Comparison of ENCODE assay signal across 9 cellular contexts in the genomic region with DNA sequence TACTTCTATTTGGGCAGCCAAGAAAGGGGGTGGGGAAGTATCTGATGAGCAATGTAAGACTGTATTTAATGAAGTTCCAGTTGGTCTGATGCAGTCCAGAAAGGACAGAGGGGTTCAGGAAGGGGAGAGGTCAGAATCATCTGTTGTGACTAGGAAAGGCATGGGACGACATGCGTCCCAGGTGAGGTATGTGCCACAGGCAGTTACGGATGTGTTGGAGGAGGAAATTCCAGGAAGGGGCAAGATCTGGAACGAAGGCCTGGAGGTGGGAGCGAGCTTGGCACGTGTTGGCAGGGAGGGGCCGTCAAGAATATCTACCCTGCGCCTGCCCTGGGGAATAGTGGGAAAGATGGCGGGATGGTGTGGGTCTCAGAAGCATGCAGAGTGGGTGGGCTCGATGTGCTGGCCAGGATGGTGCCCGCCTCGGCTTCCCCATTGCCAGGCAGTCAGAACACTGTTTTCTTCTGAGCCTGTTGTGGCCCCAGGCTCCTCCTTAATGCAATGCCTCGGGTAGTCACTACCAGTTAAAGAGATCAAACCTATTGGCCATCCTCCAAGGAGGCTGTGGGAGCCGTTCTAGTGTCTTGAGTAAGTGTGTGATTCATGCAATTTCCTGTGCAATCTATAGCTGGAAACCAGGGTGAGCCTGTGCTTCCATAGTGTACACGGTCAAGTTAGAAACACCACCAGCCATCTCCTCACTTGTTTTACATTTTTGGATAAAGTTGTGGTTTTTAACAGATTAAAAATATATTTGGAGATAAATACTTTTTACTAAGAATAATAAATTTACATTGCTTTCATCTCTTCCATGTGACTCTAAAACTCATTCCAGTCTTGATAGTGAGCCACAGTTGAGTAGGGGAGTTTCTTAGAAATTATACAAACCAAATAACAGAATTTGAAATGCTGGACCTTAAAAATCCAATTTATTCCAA. TPM values are rescaled to one million over a fixed set of nuclear protein-coding genes. Genes with fewer than 3 reads are reported as not detected.
A peak's percentile ranks its signal among the peaks of the same experiment; 100 is the strongest.
DNase-seq lines count a peak whose midpoint lies in the region; ATAC-seq and TF ChIP-seq lines count a peak whose summit lies in the region.
"Had no signal": no experiment of that assay in that cellular context is flagged by ENCODE, and none has a peak within 500 bp of the region (broad histone marks: within the 10 kb centered on the region; RNA-seq: fewer than 3 reads in every experiment).

No MANE protein-coding gene starts in this region.

- H3K27ac ChIP-seq in HCT116 (ENCODE audit: low read depth, low read length) (peak overlapping the region; percentile 87), SK-N-MC (peak overlapping the region; percentile 61)
- no peak overlapping the region for H3K27ac ChIP-seq in CD8-positive, alpha-beta memory T cell (ENCODE audit: low read depth, low read length)

- H3K4me3 ChIP-seq in HCT116 (replicated peaks in 1 of 2; ENCODE audit: low read depth in 1 of 2, low read length in 2 of 2), result peak overlapping the region; percentile 24 to 42
- H3K4me3 ChIP-seq in SK-N-MC, result peak overlapping the region; percentile 7
- no peak overlapping the region for H3K4me3 ChIP-seq in skeletal muscle satellite cell (ENCODE audit: low read length)
- no peak overlapping the region for H3K4me3 ChIP-seq in CD8-positive, alpha-beta memory T cell (ENCODE audit: low read length)

- H2AFZ ChIP-seq in HCT116 (ENCODE audit: low read depth, low read length, poor library complexity, severe bottlenecking), result no peak overlapping the region

- peaks cover 10 to 23% of the 10 kb centered on the region in 2 donors for H3K27me3 Mint-ChIP-seq in CD8-positive, alpha-beta memory T cell
- H3K27me3 Mint-ChIP-seq: IgD-negative memory B cell had no signal

- TSS peak; percentile 87 for BruUV-seq in HCT116 (replicated peaks; lab: Mats Ljungman, UMichigan)

- no peak overlapping the region for H3K27ac Mint-ChIP-seq in CD8-positive, alpha-beta memory T cell

- peak overlapping the region; percentile 76 for H3K4me2 ChIP-seq in HCT116 (ENCODE audit: low read length)
- H3K4me2 ChIP-seq in skeletal muscle satellite cell (ENCODE audit: low read length), result peak overlapping the region; percentile 34

- H4K20me1 ChIP-seq in HCT116 (ENCODE audit: insufficient read depth), result no peaks in the 10 kb centered on the region

- H3K36me3 Mint-ChIP-seq in CD8-positive, alpha-beta memory T cell, result no peaks in the 10 kb centered on the region

- no peak for TF ChIP-seq CTCF in HCT116 (IDR thresholded peaks at IDR 0.05 in 2 of 3, conservative IDR thresholded peaks at IDR 0.05 in 1 of 3; ENCODE audit: borderline replicate concordance in 1 of 3, insufficient read depth in 1 of 3, low read depth in 2 of 3, low read length in 2 of 3)

- no peaks in the 10 kb centered on the region for H3K9me2 ChIP-seq in HCT116 (ENCODE audit: insufficient read depth)

- H3K9me3 Mint-ChIP-seq in CD8-positive, alpha-beta memory T cell, result no peaks in the 10 kb centered on the region
- H3K9me3 Mint-ChIP-seq: IgD-negative memory B cell had no signal

- intact Hi-C loops in HCT116 (cut with micrococcal nuclease), result loop anchor here (1.0 to 10.0 kb wide), 3 partner anchors 40 to 127 kb away; partner anchors contain the start of gene VAPA

- H3K9me3 ChIP-seq in HCT116 (ENCODE audit: control insufficient read depth in 1 of 2, insufficient read depth in 1 of 2, low read depth in 1 of 2, low read length in 2 of 2) (no peaks in the 10 kb centered on the region), SK-N-MC (ENCODE audit: low read depth, low read length) (no peaks in the 10 kb centered on the region), skeletal muscle satellite cell (replicated peaks; ENCODE audit: low read length) (no peaks in the 10 kb centered on the region)
- H3K9me3 ChIP-seq in CD8-positive, alpha-beta memory T cell (ENCODE audit: low read length), result no peaks in the 10 kb centered on the region

- peaks cover 59 to 74% of the 10 kb centered on the region in 2 experiments for H3K4me1 ChIP-seq in HCT116 (ENCODE audit: control insufficient read depth in 1 of 2, insufficient read depth in 2 of 2, low read length in 2 of 2)
- H3K4me1 ChIP-seq in skeletal muscle satellite cell (ENCODE audit: control insufficient read depth, insufficient read depth, low read length), result peaks cover 38% of the 10 kb centered on the region
- H3K4me1 ChIP-seq in CD8-positive, alpha-beta memory T cell (ENCODE audit: insufficient read depth, low read length), result no peaks in the 10 kb centered on the region

- POLR2A ChIA-PET in HCT116 (lab: Charles Lee), result interaction anchor here (0.7 to 2.2 kb wide), 5 partner anchors 10 to 87 kb away, joined by 3 to 10 read pairs (median 4); no protein-coding TSS in a partner anchor
- POLR2A ChIA-PET in CD8-positive, alpha-beta memory T cell (lab: Charles Lee), result no interaction called here

- H3K4me3 Mint-ChIP-seq in CD8-positive, alpha-beta memory T cell, result peak overlapping the region in 1 of 7 donors; percentile 7

- H3K27me3 ChIP-seq in HCT116 (ENCODE audit: insufficient read depth, low read length) (no peaks in the 10 kb centered on the region), skeletal muscle satellite cell (ENCODE audit: control insufficient read depth, insufficient read depth, low read length) (no peaks in the 10 kb centered on the region)
- no peaks in the 10 kb centered on the region for H3K27me3 ChIP-seq in CD8-positive, alpha-beta memory T cell (ENCODE audit: insufficient read depth, low read length, poor library complexity, severe bottlenecking)

- H3K4me1 Mint-ChIP-seq in CD8-positive, alpha-beta memory T cell, result no peaks in the 10 kb centered on the region

- peak; percentile 31 for TF ChIP-seq POLR2A in HCT116 (IDR thresholded peaks at IDR 0.05; ENCODE audit: borderline replicate concordance, extremely low read depth, insufficient read depth, insufficient read length)

- H3K9ac ChIP-seq in HCT116 (ENCODE audit: low read length) (peak overlapping the region; percentile 53), SK-N-MC (ENCODE audit: insufficient read length) (no peak overlapping the region), skeletal muscle satellite cell (ENCODE audit: low read depth, low read length) (peak overlapping the region; percentile 21)

- H3K79me2 ChIP-seq in HCT116 (ENCODE audit: insufficient read depth, low read length), result no peaks in the 10 kb centered on the region

- CTCF ChIA-PET in HCT116 (lab: Charles Lee), result interaction anchor here (1.8 kb wide), 1 partner anchor 86 kb away, joined by 3 read pairs; the partner anchor contains the start of gene VAPA
- CTCF ChIA-PET in CD8-positive, alpha-beta memory T cell (lab: Charles Lee), result no interaction called here

- DNase-seq in HCT116 (ENCODE audit: low read depth, low spot score), result peak; percentile 97
- DNase-seq in SK-N-MC (ENCODE audit: low read depth, low spot score), result peak; percentile 79
- DNase-seq in fibroblast of the conjunctiva (ENCODE audit: low read depth), result peak; percentile 97
- no peak for DNase-seq in NCI-H2171 (lab: John Stamatoyannopoulos, UW)
- DNase-seq in CD8-positive, alpha-beta memory T cell, result no peak

- peak; percentile 81 for ATAC-seq in HCT116
- no peak for ATAC-seq in HG02642 (IDR thresholded peaks at IDR 0.05; ENCODE audit: poor library complexity, unreplicated experiment)
- ATAC-seq in HG03469 (IDR thresholded peaks at IDR 0.05; ENCODE audit: unreplicated experiment), result no peak

- H3K36me3 ChIP-seq in HCT116 (ENCODE audit: control insufficient read depth in 1 of 2, insufficient read depth in 2 of 2, low read length in 2 of 2) (no peaks in the 10 kb centered on the region), SK-N-MC (ENCODE audit: insufficient read depth, low read length) (no peaks in the 10 kb centered on the region), skeletal muscle satellite cell (ENCODE audit: insufficient read depth, low read length) (no peaks in the 10 kb centered on the region)
- no peaks in the 10 kb centered on the region for H3K36me3 ChIP-seq in CD8-positive, alpha-beta memory T cell (ENCODE audit: insufficient read depth, low read length)

- RAD21 ChIA-PET in HCT116 (lab: Charles Lee; ENCODE audit: low non-redundant PET in 1 of 2, low total read pairs in 2 of 2, uncharacterized antibody in 2 of 2, unreplicated experiment in 2 of 2), result no interaction called here

- no peak for TF ChIP-seq RAD21 in HCT116 (IDR thresholded peaks at IDR 0.05; ENCODE audit: low read depth)

TF ChIP-seq in HCT116, 20 proteins besides CTCF, POLR2A, EP300 and RAD21:
- TF ChIP-seq POLR2AphosphoS5 (IDR thresholded peaks at IDR 0.05; ENCODE audit: low read depth, low read length), result peak; percentile 78
- no peak for TF ChIP-seq SIN3A (IDR thresholded peaks at IDR 0.05; ENCODE audit: low read depth)
- no peak for TF ChIP-seq JUND (IDR thresholded peaks at IDR 0.05)
- no peak for TF ChIP-seq MAX (IDR thresholded peaks at IDR 0.05)
- peak; percentile 81 for TF ChIP-seq TCF7L2 (IDR thresholded peaks at IDR 0.05; ENCODE audit: borderline replicate concordance, extremely low read depth, insufficient read depth, insufficient read length)
- no peak for TF ChIP-seq ZNF274 (IDR thresholded peaks at IDR 0.05; ENCODE audit: low read depth, low read length)
- TF ChIP-seq SP1 (IDR thresholded peaks at IDR 0.05; ENCODE audit: low read depth), result no peak
- no peak for TF ChIP-seq FOSL1 (IDR thresholded peaks at IDR 0.05; ENCODE audit: low read depth)
- no peak for TF ChIP-seq CEBPB (IDR thresholded peaks at IDR 0.05; ENCODE audit: low read depth)
- no peak for TF ChIP-seq YY1 (IDR thresholded peaks at IDR 0.05; ENCODE audit: extremely low read depth, insufficient replicate concordance, low read depth, low read length)
- TF ChIP-seq ELF1 (IDR thresholded peaks at IDR 0.05; ENCODE audit: borderline replicate concordance, low read depth), result no peak

RNA-seq across cellular contexts. Expression of gene TXNDC2, which starts 57.6 kb away (rescaled TPM):
- 0.12 TPM for total RNA-seq in HCT116 (2021; ENCODE audit: unreplicated experiment)
- 0.03 and 0.05 TPM in 2 replicates for polyA plus RNA-seq in HCT116 (2012)
- 1.0 TPM in 1 of 2 replicates, not detected in the other for total RNA-seq in skeletal muscle satellite cell (2012; rRNA removed)
- total RNA-seq in CD8-positive, alpha-beta memory T cell, result not detected
- polyA plus RNA-seq in CD8-positive, alpha-beta memory T cell, result not detected
- polyA plus RNA-seq: IgD-negative memory B cell had no signal

Comparison
In these comparisons a context has a peak if more than half of its experiments do, and no peak if none do; other contexts are left out.
1. DNase-seq: peak in HCT116 (single experiment), SK-N-MC (single experiment) and fibroblast of the conjunctiva (single experiment); none in NCI-H2171 (single experiment) and CD8-positive, alpha-beta memory T cell (0 of 5).
2. H3K4me3 ChIP-seq: peak in HCT116 (2 of 2) and SK-N-MC (single experiment); none in skeletal muscle satellite cell (single experiment) and CD8-positive, alpha-beta memory T cell (single experiment).